Comparison of ENCODE assay signal across 14 cellular contexts in genomic region chr20:32573167-32573851, GRCh38.
"Had no signal": no experiment of that assay in that cellular context is flagged by ENCODE, and none has a peak within 500 bp of the region (broad histone marks: within the 10 kb centered on the region; RNA-seq: fewer than 3 reads in every experiment).

No MANE protein-coding gene starts in this region.

- H3K27ac ChIP-seq: cardiac muscle cell, transverse colon had no signal

- H3K36me3 ChIP-seq: cardiac muscle cell, transverse colon had no signal

- H3K9me3 Mint-ChIP-seq: activated naive CD4-positive, alpha-beta T cell treated with anti-CD3 and anti-CD28 coated beads for 36 hours; activated T-helper 2 cell treated with anti-CD3 and anti-CD28 coated beads, Interferon-gamma antibody, Interleukin-2, Interleukin-4, amounts not matched to agents 10 μg/mL and 5 μg/mL and 100 μg/mL, durations not matched to agents 14 hours and 24 hours and 36 hours; naive B cell; WTC11 had no signal

- H3K27me3 ChIP-seq: cardiac muscle cell, transverse colon had no signal

- H3K36me3 Mint-ChIP-seq: naive B cell, WTC11 had no signal

- H3K4me3 ChIP-seq: cardiac muscle cell, transverse colon had no signal

- H3K27me3 Mint-ChIP-seq: naive B cell had no signal

- H3K9me3 ChIP-seq: transverse colon had no signal

- H3K4me1 Mint-ChIP-seq: naive B cell had no signal

- H3K4me3 Mint-ChIP-seq: activated CD8-positive, alpha-beta T cell treated with anti-CD3 and anti-CD28 coated beads, Interleukin-2, amount 10 ng/mL, durations not matched to agents 7 days and 5 days; activated naive CD4-positive, alpha-beta T cell treated with anti-CD3 and anti-CD28 coated beads for 36 hours; naive B cell; WTC11 had no signal

- H3K27ac Mint-ChIP-seq: activated CD8-positive, alpha-beta T cell treated with anti-CD3 and anti-CD28 coated beads, Interleukin-2, amount 10 ng/mL, durations not matched to agents 7 days and 5 days; activated naive CD4-positive, alpha-beta T cell treated with anti-CD3 and anti-CD28 coated beads for 36 hours; activated T-helper 2 cell treated with anti-CD3 and anti-CD28 coated beads, Interferon-gamma antibody, Interleukin-2, Interleukin-4, amounts not matched to agents 10 μg/mL and 5 μg/mL and 100 μg/mL, durations not matched to agents 14 hours and 24 hours and 36 hours; naive B cell; WTC11 had no signal

- DNase-seq: activated CD4-positive, alpha-beta T cell treated with anti-CD3 and anti-CD28 coated beads for 48 hours; activated CD8-positive, alpha-beta memory T cell treated with anti-CD3 and anti-CD28 coated beads, Interleukin-2, amount 50 U/mL, for 48 hours; activated CD8-positive, alpha-beta T cell treated with anti-CD3 and anti-CD28 coated beads, Interleukin-2, amount 10 ng/mL, durations not matched to agents 7 days and 5 days; activated naive CD4-positive, alpha-beta T cell treated with anti-CD3 and anti-CD28 coated beads for 36 hours; naive B cell; nucleus accumbens; stimulated activated CD4-positive, alpha-beta T cell treated with anti-CD3 and anti-CD28 coated beads, Interleukin-4, amount 100 ng/mL, for 1 hour; stimulated activated naive CD4-positive, alpha-beta T cell treated with Interleukin-2 at 50 U/mL for 16 hours; transverse colon had no signal

- ATAC-seq: activated CD8-positive, alpha-beta T cell treated with anti-CD3 and anti-CD28 coated beads, Interleukin-2, amount 10 ng/mL, durations not matched to agents 7 days and 5 days; esophagus mucosa; left lobe of liver; WTC11 had no signal
